ENCODE assay signal across 18 cellular contexts in genomic region chr5:157842787-157843186, GRCh38. TPM values are rescaled to one million over a fixed set of nuclear protein-coding genes. Genes with fewer than 3 reads are reported as not detected.
A peak's percentile ranks its signal among the peaks of the same experiment; 100 is the strongest.
DNase-seq lines count a peak whose midpoint lies in the region; ATAC-seq and TF ChIP-seq lines count a peak whose summit lies in the region.
"Had no signal": no experiment of that assay in that cellular context is flagged by ENCODE, and none has a peak within 500 bp of the region (broad histone marks: within the 10 kb centered on the region; RNA-seq: fewer than 3 reads in every experiment).

No MANE protein-coding gene starts in this region.

- H3K36me3 ChIP-seq in left ventricle myocardium inferior (peaks cover 9% of the 10 kb centered on the region), gastrocnemius medialis (peaks cover 0 to 9% of the 10 kb centered on the region in 2 donors)

- H3K27me3 ChIP-seq in left ventricle myocardium inferior (ENCODE audit: low read depth) (no peaks in the 10 kb centered on the region), gastrocnemius medialis (no peaks in the 10 kb centered on the region)
- H3K27me3 ChIP-seq: BLaER1 had no signal

- TF ChIP-seq CTCF in endothelial cell (IDR thresholded peaks at IDR 0.05; ENCODE audit: unreplicated experiment) (no peak), osteocyte (IDR thresholded peaks at IDR 0.05) (no peak), left ventricle myocardium inferior (IDR thresholded peaks at IDR 0.05; ENCODE audit: borderline replicate concordance) (no peak), gastrocnemius medialis (IDR thresholded peaks at IDR 0.05 in 4 of 5, conservative IDR thresholded peaks at IDR 0.05 in 1 of 5) (no peak)

- H3K4me1 Mint-ChIP-seq in endothelial cell (ENCODE audit: unreplicated experiment) (no peaks in the 10 kb centered on the region), osteocyte (ENCODE audit: unreplicated experiment) (peaks cover 16% of the 10 kb centered on the region)

- in situ Hi-C loops in gastrocnemius medialis (cut with MboI; ENCODE audit: low sequenced_read_pairs in 4 of 4) = no loop called here

- no peak overlapping the region for H3K27ac ChIP-seq in left ventricle myocardium inferior (replicated peaks)
- H3K27ac ChIP-seq in gastrocnemius medialis = no peak overlapping the region
- H3K27ac ChIP-seq: BLaER1 had no signal

- H3K36me3 Mint-ChIP-seq in endothelial cell (ENCODE audit: low read depth, unreplicated experiment) (peaks cover 12% of the 10 kb centered on the region), osteocyte (ENCODE audit: unreplicated experiment) (peaks cover 21% of the 10 kb centered on the region)

- H3K4me1 ChIP-seq in left ventricle myocardium inferior (peaks cover 4% of the 10 kb centered on the region), gastrocnemius medialis (peaks cover 5% of the 10 kb centered on the region in 2 donors)
- H3K4me1 ChIP-seq: BLaER1 had no signal

- H3K4me3 Mint-ChIP-seq in endothelial cell (ENCODE audit: unreplicated experiment) (no peak overlapping the region), osteocyte (ENCODE audit: unreplicated experiment) (no peak overlapping the region)
- H3K4me3 Mint-ChIP-seq: H9 had no signal

- intact Hi-C loops in left ventricle myocardium inferior (cut with micrococcal nuclease) = no loop called here
- intact Hi-C loops in gastrocnemius medialis (cut with DNase I; ENCODE audit: low total_unique reads) = no loop called here

- TF ChIP-seq POLR2A in gastrocnemius medialis (IDR thresholded peaks at IDR 0.05) = no peak

- H3K27me3 Mint-ChIP-seq in endothelial cell (ENCODE audit: unreplicated experiment) (no peaks in the 10 kb centered on the region), osteocyte (ENCODE audit: unreplicated experiment) (no peaks in the 10 kb centered on the region)

- H3K9me3 Mint-ChIP-seq in endothelial cell (ENCODE audit: unreplicated experiment) = no peaks in the 10 kb centered on the region
- peaks cover 5% of the 10 kb centered on the region for H3K9me3 Mint-ChIP-seq in osteocyte (ENCODE audit: unreplicated experiment)

- DNase-seq in NCI-H2107 treated with DMSO at 0.1 percent for 48 hours (lab: John Stamatoyannopoulos, UW; ENCODE audit: unreplicated experiment) (peak; percentile 59), NCI-H2107 (lab: John Stamatoyannopoulos, UW) (no peak), NCI-H2029 (lab: John Stamatoyannopoulos, UW) (peak; percentile 59), endothelial cell (ENCODE audit: low spot score) (no peak), osteocyte (ENCODE audit: extremely low spot score, unreplicated experiment) (no peak), kidney glomerular epithelial cell (lab: John Stamatoyannopoulos, UW) (no peak), left ventricle myocardium inferior (no peak), gastrocnemius medialis (no peak)
- DNase-seq: 8988T, DMS 273 treated with DMSO at 0.1 percent for 48 hours, H9, IMR-90, NCI-H146, NCI-H2227 treated with DMSO at 0.1 percent for 48 hours, NCI-H69 had no signal

- peak overlapping the region; percentile 31 for H3K27ac Mint-ChIP-seq in endothelial cell (ENCODE audit: unreplicated experiment)
- H3K27ac Mint-ChIP-seq in osteocyte (ENCODE audit: unreplicated experiment) = peak overlapping the region; percentile 10

- H3K4me3 ChIP-seq in left ventricle myocardium inferior (no peak overlapping the region), gastrocnemius medialis (no peak overlapping the region)
- H3K4me3 ChIP-seq: BLaER1 had no signal

- ATAC-seq in gastrocnemius medialis = no peak
- ATAC-seq: Right ventricle myocardium inferior, SK-N-SH treated with all-trans-retinoic acid at 6 μM for 48 hours had no signal

- H3K9me3 ChIP-seq in left ventricle myocardium inferior (replicated peaks) (peaks cover 5% of the 10 kb centered on the region), gastrocnemius medialis (no peaks in the 10 kb centered on the region)

RNA-seq across cellular contexts. Expression of gene CLINT1, which starts 16.2 kb away (rescaled TPM):
- 72.9 TPM for total RNA-seq in endothelial cell (ENCODE audit: unreplicated experiment)
- 62.2 and 62.3 TPM in 2 replicates for total RNA-seq in osteocyte
- 48.6 TPM for total RNA-seq in left ventricle myocardium inferior
- 100 to 1,000 TPM in 1 of 4 donors, 10 to 100 TPM in 3; 77.4 to 124 (median 85.5) TPM for total RNA-seq in gastrocnemius medialis

Comparison
In these comparisons a context has a peak if more than half of its experiments do, and no peak if none do; other contexts are left out.
1. DNase-seq: peak in NCI-H2107 treated with DMSO at 0.1 percent for 48 hours (single experiment) and NCI-H2029 (single experiment); none in NCI-H2107 (single experiment), endothelial cell (single experiment), osteocyte (single experiment), kidney glomerular epithelial cell (single experiment), left ventricle myocardium inferior (single experiment) and gastrocnemius medialis (0 of 2).